ENCODE assay signal across 12 cellular contexts in the genomic region with DNA sequence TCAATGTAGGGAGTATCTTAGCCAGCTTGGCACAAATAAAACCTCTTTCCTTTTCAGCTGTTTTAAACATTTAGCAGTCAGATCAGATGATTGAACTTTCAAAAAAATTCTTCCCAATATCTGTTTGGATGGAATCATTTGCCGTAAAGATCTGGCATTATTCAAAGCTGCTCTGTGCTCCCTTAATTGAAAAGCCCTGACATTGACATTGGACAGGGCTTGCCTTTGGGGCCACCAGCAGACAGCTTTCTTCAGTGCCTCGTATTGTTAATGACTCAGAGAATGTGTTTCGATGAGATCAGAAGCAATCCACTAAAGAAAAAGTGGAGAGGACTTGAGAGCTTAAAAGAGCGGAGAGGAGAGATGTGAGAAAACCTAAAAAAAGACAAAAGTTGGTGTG.
"Had no signal": no experiment of that assay in that cellular context is flagged by ENCODE, and none has a peak within 500 bp of the region (broad histone marks: within the 10 kb centered on the region; RNA-seq: fewer than 3 reads in every experiment).

No MANE protein-coding gene starts in this region.

- H3K4me1 ChIP-seq: body of pancreas, testis had no signal

- DNase-seq: activated CD4-positive, alpha-beta T cell treated with anti-CD3 and anti-CD28 coated beads for 48 hours; activated effector memory CD4-positive, alpha-beta T cell treated with Interleukin-2 at 50 U/mL for 16 hours; amniotic stem cell; body of pancreas; left colon; mammary epithelial cell; nephron progenitor cell; stimulated activated CD4-positive, alpha-beta T cell treated with anti-CD3 and anti-CD28 coated beads, Interleukin-2, amount 100 ng/mL, for 48 hours; testis had no signal

- H3K27me3 Mint-ChIP-seq: activated naive CD4-positive, alpha-beta T cell treated with anti-CD3 and anti-CD28 coated beads, Interleukin-2, amount 50 U/mL, for 24 hours; dendritic cell treated with granulocyte-macrophage colony-stimulating factor and Interleukin-4, amounts not matched to agents 40 ng/mL and 50 ng/mL, for 4 days; stimulated activated naive CD8-positive, alpha-beta T cell treated with anti-CD3 and anti-CD28 coated beads, Interleukin-15, Interleukin-2, amounts not matched to agents 100 ng/mL and 50 ng/mL, for 24 hours had no signal

- H3K27ac ChIP-seq: body of pancreas, testis had no signal

- H3K9me3 Mint-ChIP-seq: activated naive CD4-positive, alpha-beta T cell treated with anti-CD3 and anti-CD28 coated beads, Interleukin-2, amount 50 U/mL, for 24 hours; dendritic cell treated with granulocyte-macrophage colony-stimulating factor and Interleukin-4, amounts not matched to agents 40 ng/mL and 50 ng/mL, for 4 days; nephron progenitor cell had no signal

- H3K9me3 ChIP-seq: body of pancreas, testis had no signal

- H3K27me3 ChIP-seq: body of pancreas, testis had no signal

- ATAC-seq: body of pancreas, left colon had no signal

- H3K4me3 ChIP-seq: body of pancreas, testis had no signal

- H3K27ac Mint-ChIP-seq: activated naive CD4-positive, alpha-beta T cell treated with anti-CD3 and anti-CD28 coated beads, Interleukin-2, amount 50 U/mL, for 24 hours; dendritic cell treated with granulocyte-macrophage colony-stimulating factor and Interleukin-4, amounts not matched to agents 40 ng/mL and 50 ng/mL, for 4 days; nephron progenitor cell; stimulated activated naive CD8-positive, alpha-beta T cell treated with anti-CD3 and anti-CD28 coated beads, Interleukin-15, Interleukin-2, amounts not matched to agents 100 ng/mL and 50 ng/mL, for 24 hours had no signal

- H3K4me3 Mint-ChIP-seq: activated naive CD4-positive, alpha-beta T cell treated with anti-CD3 and anti-CD28 coated beads, Interleukin-2, amount 50 U/mL, for 24 hours; dendritic cell treated with granulocyte-macrophage colony-stimulating factor and Interleukin-4, amounts not matched to agents 40 ng/mL and 50 ng/mL, for 4 days; nephron progenitor cell; stimulated activated naive CD8-positive, alpha-beta T cell treated with anti-CD3 and anti-CD28 coated beads, Interleukin-15, Interleukin-2, amounts not matched to agents 100 ng/mL and 50 ng/mL, for 24 hours had no signal
